ENCODE assay signal across 8 cellular contexts in genomic region chr16:20910781-20911321, GRCh38. TPM values are rescaled to one million over a fixed set of nuclear protein-coding genes. Genes with fewer than 3 reads are reported as not detected.
DNase-seq lines count a peak whose midpoint lies in the region; ATAC-seq and TF ChIP-seq lines count a peak whose summit lies in the region.

No MANE protein-coding gene starts in this region.

- CTCF ChIA-PET in Caco-2 (lab: Charles Lee) (no interaction called here), Panc1 (lab: Charles Lee) (no interaction called here)

- intact Hi-C loops in Caco-2 (cut with micrococcal nuclease; ENCODE audit: unreplicated experiment): no loop called here
- intact Hi-C loops in Panc1 (cut with micrococcal nuclease; ENCODE audit: unreplicated experiment): no loop called here

- TF ChIP-seq CTCF in Caco-2 (IDR thresholded peaks at IDR 0.05; ENCODE audit: insufficient read depth in 1 of 2, low read depth in 1 of 2, low read length in 1 of 2, severe bottlenecking in 1 of 2, unreplicated experiment in 1 of 2) (no peak), Panc1 (IDR thresholded peaks at IDR 0.05) (no peak), neutrophil (IDR thresholded peaks at IDR 0.05) (no peak)

- H3K27ac ChIP-seq in Panc1 (ENCODE audit: low read length) (peak overlapping the region; percentile 64), neutrophil (peak overlapping the region; percentile 87), substantia nigra (ENCODE audit: low read depth, low read length, poor library complexity, severe bottlenecking) (no peak overlapping the region)

- peaks cover under 1% of the 10 kb centered on the region for H3K9me3 Mint-ChIP-seq in Caco-2 (ENCODE audit: unreplicated experiment)
- no peaks in the 10 kb centered on the region for H3K9me3 Mint-ChIP-seq in effector memory CD8-positive, alpha-beta T cell
- H3K9me3 Mint-ChIP-seq in immature natural killer cell: no peaks in the 10 kb centered on the region

- peaks cover 19% of the 10 kb centered on the region for H3K4me1 ChIP-seq in Caco-2
- H3K4me1 ChIP-seq in Panc1 (ENCODE audit: control insufficient read depth, insufficient read depth, low read length): peaks cover 35% of the 10 kb centered on the region
- peaks cover 56 to 63% of the 10 kb centered on the region in 2 experiments for H3K4me1 ChIP-seq in neutrophil (ENCODE audit: control insufficient read depth in 1 of 2, insufficient read depth in 1 of 2, low read depth in 1 of 2, low read length in 1 of 2)

- H3K27me3 Mint-ChIP-seq in Caco-2 (ENCODE audit: insufficient read depth, unreplicated experiment) (no peaks in the 10 kb centered on the region), immature natural killer cell (ENCODE audit: low read depth in 3 of 3) (peaks cover 0 to 1% (median 0%) of the 10 kb centered on the region in 3 donors)
- no peaks in the 10 kb centered on the region for H3K27me3 Mint-ChIP-seq in effector memory CD8-positive, alpha-beta T cell

- H3K9me3 ChIP-seq in Caco-2 (no peaks in the 10 kb centered on the region), Panc1 (ENCODE audit: control insufficient read depth, insufficient read depth, low read depth, low read length) (no peaks in the 10 kb centered on the region), neutrophil (no peaks in the 10 kb centered on the region)

- DNase-seq in Caco-2: no peak
- DNase-seq in Panc1 (ENCODE audit: low read depth, low spot score): no peak
- no peak for DNase-seq in effector memory CD8-positive, alpha-beta T cell
- no peak for DNase-seq in immature natural killer cell
- no peak for DNase-seq in substantia nigra (lab: John Stamatoyannopoulos, UW)

- peaks cover 17% of the 10 kb centered on the region for H3K4me1 Mint-ChIP-seq in Caco-2 (ENCODE audit: low read depth, unreplicated experiment)
- H3K4me1 Mint-ChIP-seq in effector memory CD8-positive, alpha-beta T cell (ENCODE audit: low read depth in 2 of 2): peaks cover 5 to 12% of the 10 kb centered on the region in 2 donors
- peaks cover 0 to 3% of the 10 kb centered on the region in 2 donors for H3K4me1 Mint-ChIP-seq in immature natural killer cell

- H3K36me3 ChIP-seq in Caco-2 (ENCODE audit: control insufficient read depth, insufficient read depth, low read length) (no peaks in the 10 kb centered on the region), Panc1 (ENCODE audit: control insufficient read depth, insufficient read depth, low read length) (no peaks in the 10 kb centered on the region), neutrophil (no peaks in the 10 kb centered on the region)

- H3K27me3 ChIP-seq in Caco-2 (replicated peaks; ENCODE audit: control insufficient read depth, insufficient read depth, low read length) (no peaks in the 10 kb centered on the region), Panc1 (ENCODE audit: control insufficient read depth, insufficient read depth, low read length) (no peaks in the 10 kb centered on the region), neutrophil (no peaks in the 10 kb centered on the region)

- H3K36me3 Mint-ChIP-seq in Caco-2 (ENCODE audit: insufficient read depth, unreplicated experiment) (peaks cover 11% of the 10 kb centered on the region), immature natural killer cell (peaks cover 0 to 5% (median 4%) of the 10 kb centered on the region in 3 donors)
- H3K36me3 Mint-ChIP-seq in effector memory CD8-positive, alpha-beta T cell (ENCODE audit: insufficient read depth): no peaks in the 10 kb centered on the region

- ATAC-seq in Panc1 (peak; percentile 32; the same call in 1 of the 2 replicates), HG02981 (IDR thresholded peaks at IDR 0.05; ENCODE audit: unreplicated experiment) (no peak), HG03521 (IDR thresholded peaks at IDR 0.05; ENCODE audit: unreplicated experiment) (no peak)
- peak; percentile 17 for ATAC-seq in effector memory CD8-positive, alpha-beta T cell (replicated peaks)

- peak overlapping the region; percentile 26 for H3K27ac Mint-ChIP-seq in Caco-2 (ENCODE audit: unreplicated experiment)
- H3K27ac Mint-ChIP-seq in effector memory CD8-positive, alpha-beta T cell: peak overlapping the region; percentile 17 to 72
- no peak overlapping the region for H3K27ac Mint-ChIP-seq in immature natural killer cell

- no TSS peak for BruUV-seq in Caco-2 (replicated peaks; lab: Mats Ljungman, UMichigan)
- no TSS peak for BruUV-seq in Panc1 (replicated peaks; lab: Mats Ljungman, UMichigan)

- H3K4me3 Mint-ChIP-seq in Caco-2 (ENCODE audit: unreplicated experiment) (no peak overlapping the region), immature natural killer cell (no peak overlapping the region)
- no peak overlapping the region for H3K4me3 Mint-ChIP-seq in effector memory CD8-positive, alpha-beta T cell

- POLR2A ChIA-PET in Caco-2 (lab: Charles Lee): interaction anchor here (0.6 kb wide), 1 partner anchor 58 kb away, joined by 3 read pairs; no protein-coding TSS in a partner anchor
- POLR2A ChIA-PET in Panc1 (lab: Charles Lee): no interaction called here

- in situ Hi-C loops in Panc1 (cut with HindIII; ENCODE audit: low pct_unique_long_range_greater_than_20kb, low sequenced_read_pairs): no loop called here

- H3K4me3 ChIP-seq in Caco-2 (ENCODE audit: low read depth, low read length): no peak overlapping the region
- H3K4me3 ChIP-seq in Panc1 (ENCODE audit: low read depth in 2 of 2, low read length in 2 of 2): no peak overlapping the region
- H3K4me3 ChIP-seq in neutrophil (ENCODE audit: low read depth in 1 of 2, low read length in 1 of 2): peak overlapping the region; percentile 35 to 38

RNA-seq across cellular contexts. Expression of gene LYRM1, which starts 10.3 kb away (rescaled TPM):
- total RNA-seq in Caco-2 (2022) (40.3 and 46.1 TPM in 2 replicates), Panc1 (2021; ENCODE audit: unreplicated experiment) (30.7 TPM)
- polyA plus RNA-seq in Panc1 (2012; ENCODE audit: insufficient read length): 26.4 TPM
- polyA plus RNA-seq in immature natural killer cell: 10 to 100 TPM; 23.8 to 37.1 (median 36.4) TPM

RNA-seq across cellular contexts. Expression of gene DCUN1D3, which starts 10.7 kb away (rescaled TPM):
- total RNA-seq in Caco-2 (2022): 16.4 and 19.2 TPM in 2 replicates
- total RNA-seq in Panc1 (2021; ENCODE audit: unreplicated experiment): 23.5 TPM
- 7.7 TPM for polyA plus RNA-seq in Panc1 (2012; ENCODE audit: insufficient read length)
- polyA plus RNA-seq in immature natural killer cell: 1 to 10 TPM in 1 of 3 donors, under 1 TPM in 2; 0.06 to 1.5 (median 0.74) TPM

Comparison
In these comparisons a context has a peak if more than half of its experiments do, and no peak if none do; other contexts are left out.
1. H3K4me3 ChIP-seq: peak in neutrophil (2 of 2); none in Caco-2 (single experiment) and Panc1 (0 of 2).
2. H3K27ac Mint-ChIP-seq: peak in Caco-2 (single experiment) and effector memory CD8-positive, alpha-beta T cell (2 of 2); none in immature natural killer cell (0 of 6).
3. ATAC-seq: peak in Panc1 (single experiment) and effector memory CD8-positive, alpha-beta T cell (single experiment); none in HG02981 (single experiment) and HG03521 (single experiment).